In genomic region chr10:71475243-71475871, GRCh38 we compare ENCODE assay signal across 13 cellular contexts.
DNase-seq lines count a peak whose midpoint lies in the region; ATAC-seq and TF ChIP-seq lines count a peak whose summit lies in the region.
"Had no signal": no experiment of that assay in that cellular context is flagged by ENCODE, and none has a peak within 500 bp of the region (broad histone marks: within the 10 kb centered on the region; RNA-seq: fewer than 3 reads in every experiment).

No MANE protein-coding gene starts in this region.

- H3K36me3 Mint-ChIP-seq in nephron progenitor cell (ENCODE audit: low read depth) = no peaks in the 10 kb centered on the region

- DNase-seq in DMS 273 treated with DMSO at 0.1 percent for 48 hours (lab: John Stamatoyannopoulos, UW) = peak; percentile 46
- DNase-seq in NCI-H1417 (lab: John Stamatoyannopoulos, UW) = peak in 2 of 3 experiments; percentile 63 to 88
- peak; percentile 13 to 43 (median 30) for DNase-seq in body of pancreas
- DNase-seq in nephron progenitor cell = peak; percentile 53
- DNase-seq in GM13977 (ENCODE audit: low spot score) = no peak
- DNase-seq in NCI-H1930 (lab: John Stamatoyannopoulos, UW) = no peak
- no peak for DNase-seq in breast epithelium (ENCODE audit: low spot score in 2 of 2)
- DNase-seq: activated gamma-delta T cell treated with Interleukin-2 at 50 U/mL for 16 hours, foreskin fibroblast, mammary epithelial cell, NCI-H1048 had no signal

- H3K4me1 Mint-ChIP-seq in nephron progenitor cell = peaks cover 25% of the 10 kb centered on the region

- H3K27me3 ChIP-seq in body of pancreas (no peaks in the 10 kb centered on the region), breast epithelium (no peaks in the 10 kb centered on the region)

- intact Hi-C loops in body of pancreas (cut with DNase I) = no loop called here
- intact Hi-C loops in breast epithelium (cut with DNase I; ENCODE audit: low total_unique reads) = no loop called here

- H3K36me3 ChIP-seq in body of pancreas (replicated peaks in 1 of 2; ENCODE audit: insufficient read depth in 1 of 2, low read depth in 2 of 2) (no peaks in the 10 kb centered on the region), breast epithelium (no peaks in the 10 kb centered on the region)

- in situ Hi-C loops in GM13977 (cut with MboI; ENCODE audit: low pct_unique_long_range_greater_than_20kb, low sequenced_read_pairs, unreplicated experiment) = no loop called here

- H3K9me3 ChIP-seq in body of pancreas (no peaks in the 10 kb centered on the region), breast epithelium (no peaks in the 10 kb centered on the region)

- ATAC-seq in body of pancreas (peak; percentile 51), HG02970 (IDR thresholded peaks at IDR 0.05; ENCODE audit: low FRiP score, unreplicated experiment) (no peak)

- WGBS in body of pancreas, 2 donors = 32 to 37% methylated on average over 13 of the region's 13 CpGs

- H3K4me3 ChIP-seq in body of pancreas (no peak overlapping the region), breast epithelium (no peak overlapping the region)
- H3K4me3 ChIP-seq: PC-9 had no signal

- H3K27ac ChIP-seq in body of pancreas (peak overlapping the region; percentile 26 to 83 (median 70)), breast epithelium (no peak overlapping the region)
- H3K27ac ChIP-seq: PC-9 had no signal

- TF ChIP-seq CTCF in body of pancreas (IDR thresholded peaks at IDR 0.05) (no peak), nephron progenitor cell (IDR thresholded peaks at IDR 0.05) (no peak), GM13977 (IDR thresholded peaks at IDR 0.05; ENCODE audit: extremely low read depth, insufficient read depth, missing control alignments) (no peak), breast epithelium (IDR thresholded peaks at IDR 0.05) (no peak)

- H3K27me3 Mint-ChIP-seq in nephron progenitor cell (ENCODE audit: low read depth, poor library complexity) = peaks cover 28% of the 10 kb centered on the region

- H3K27ac Mint-ChIP-seq in nephron progenitor cell = peak overlapping the region; percentile 62

- no peak for TF ChIP-seq POLR2A in body of pancreas (IDR thresholded peaks at IDR 0.05)
- TF ChIP-seq POLR2A in breast epithelium (IDR thresholded peaks at IDR 0.05) = no peak

- no peak overlapping the region for H3K4me3 Mint-ChIP-seq in nephron progenitor cell

- no peaks in the 10 kb centered on the region for H3K9me3 Mint-ChIP-seq in nephron progenitor cell

- H3K4me1 ChIP-seq in body of pancreas = peaks cover 60% of the 10 kb centered on the region
- peaks cover 0 to 7% of the 10 kb centered on the region in 2 donors for H3K4me1 ChIP-seq in breast epithelium

Comparison
In these comparisons a context has a peak if more than half of its experiments do, and no peak if none do; other contexts are left out.
1. DNase-seq: peak in DMS 273 treated with DMSO at 0.1 percent for 48 hours (single experiment), NCI-H1417 (2 of 3), body of pancreas (4 of 4) and nephron progenitor cell (single experiment); none in GM13977 (single experiment), NCI-H1930 (0 of 2) and breast epithelium (0 of 2).
2. H3K27ac ChIP-seq: peak in body of pancreas (4 of 4); none in breast epithelium (0 of 2).